In the genomic region with DNA sequence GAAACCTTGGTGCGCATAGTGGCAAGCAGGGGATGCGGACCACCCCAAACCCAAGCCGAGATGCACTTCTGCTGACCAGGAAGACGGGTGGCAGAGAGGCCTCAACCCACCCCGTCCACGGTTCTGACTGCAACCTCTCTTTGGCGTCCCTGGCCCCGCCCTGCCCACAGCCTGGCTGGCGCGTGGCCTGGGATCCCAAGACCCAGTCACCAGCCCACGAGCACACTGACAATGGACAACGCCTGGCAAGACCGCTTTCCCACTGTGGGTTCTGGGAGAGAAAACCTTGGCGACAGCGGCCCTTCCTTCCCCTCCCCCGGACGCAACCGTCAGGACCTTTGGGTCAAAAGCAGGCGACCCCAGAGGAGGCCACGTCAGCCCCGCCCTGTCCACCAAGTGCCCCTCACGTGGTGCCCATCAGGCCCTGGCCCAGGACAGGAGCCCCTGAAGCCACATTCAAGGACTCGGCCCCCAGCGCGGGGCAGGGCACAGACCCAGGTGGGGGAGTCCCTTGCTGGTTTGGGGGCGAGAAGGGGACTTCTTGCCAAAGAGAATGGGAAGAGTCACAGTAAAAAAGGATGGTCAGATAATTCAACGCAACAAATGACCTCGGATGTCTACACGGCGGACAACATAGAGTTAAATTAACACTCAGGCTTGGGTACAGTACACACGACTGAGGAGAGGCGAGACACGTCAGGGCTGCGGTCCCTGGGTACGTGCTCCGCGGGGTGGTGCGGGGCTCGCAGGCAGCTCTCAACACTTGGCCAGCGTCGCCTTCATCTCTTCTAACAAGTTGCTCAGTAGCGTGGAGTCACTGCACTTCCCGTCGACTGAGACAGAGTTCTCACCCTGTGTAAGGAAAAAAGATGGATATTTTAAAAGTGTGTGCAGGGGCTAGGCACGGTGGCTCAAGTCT, we compare ENCODE assay signal across 21 cellular contexts.
A peak's percentile ranks its signal among the peaks of the same experiment; 100 is the strongest.
DNase-seq lines count a peak whose midpoint lies in the region; ATAC-seq lines count a peak whose summit lies in the region.
"Had no signal": no experiment of that assay in that cellular context is flagged by ENCODE, and none has a peak within 500 bp of the region (broad histone marks: within the 10 kb centered on the region; RNA-seq: fewer than 3 reads in every experiment).

No MANE protein-coding gene starts in this region.

- no peak overlapping the region for H3K4me3 Mint-ChIP-seq in T-helper 1 cell treated with Interleukin-12 subunit alpha and Interleukin-12 subunit beta and Interleukin-4 antibody, amounts not matched to agents 30 μg/mL and 1 μg/mL, for 36 hours
- no peak overlapping the region for H3K4me3 Mint-ChIP-seq in stimulated activated naive B cell treated with anti-CD40 and anti-IgM and Interleukin-4, amounts not matched to agents 10 μg/mL and 1 μg/mL and 100 μg/mL, for 72 hours
- H3K4me3 Mint-ChIP-seq: activated naive CD8-positive, alpha-beta T cell; nephron progenitor cell had no signal

- peak overlapping the region; percentile 13 for H3K27ac Mint-ChIP-seq in T-helper 1 cell treated with Interleukin-12 subunit alpha and Interleukin-12 subunit beta and Interleukin-4 antibody, amounts not matched to agents 30 μg/mL and 1 μg/mL, for 36 hours
- H3K27ac Mint-ChIP-seq in stimulated activated naive B cell treated with anti-CD40 and anti-IgM and Interleukin-4, amounts not matched to agents 10 μg/mL and 1 μg/mL and 100 μg/mL, for 72 hours: peak overlapping the region; percentile 80

- no peaks in the 10 kb centered on the region for H3K27me3 Mint-ChIP-seq in T-helper 1 cell treated with Interleukin-12 subunit alpha and Interleukin-12 subunit beta and Interleukin-4 antibody, amounts not matched to agents 30 μg/mL and 1 μg/mL, for 36 hours (ENCODE audit: low read depth)
- H3K27me3 Mint-ChIP-seq in stimulated activated naive B cell treated with anti-CD40 and anti-IgM and Interleukin-4, amounts not matched to agents 10 μg/mL and 1 μg/mL and 100 μg/mL, for 72 hours: no peaks in the 10 kb centered on the region
- H3K27me3 Mint-ChIP-seq: activated naive CD8-positive, alpha-beta T cell had no signal

- in situ Hi-C loops in ACHN (cut with HindIII; ENCODE audit: low pct_ligation_motif_present, low pct_unique_long_range_greater_than_20kb, low sequenced_read_pairs): no loop called here

- peaks cover 40% of the 10 kb centered on the region for H3K36me3 Mint-ChIP-seq in T-helper 1 cell treated with Interleukin-12 subunit alpha and Interleukin-12 subunit beta and Interleukin-4 antibody, amounts not matched to agents 30 μg/mL and 1 μg/mL, for 36 hours (ENCODE audit: low read depth)
- H3K36me3 Mint-ChIP-seq in stimulated activated naive B cell treated with anti-CD40 and anti-IgM and Interleukin-4, amounts not matched to agents 10 μg/mL and 1 μg/mL and 100 μg/mL, for 72 hours: peaks cover 49 to 61% of the 10 kb centered on the region in 2 donors

- no peak for ATAC-seq in stimulated activated naive B cell treated with anti-CD40 and anti-IgM and Interleukin-4, amounts not matched to agents 10 μg/mL and 1 μg/mL and 100 μg/mL, for 72 hours (replicated peaks)
- ATAC-seq: psoas muscle, upper lobe of right lung had no signal

- no peak for DNase-seq in T-helper 1 cell
- DNase-seq in globus pallidus (ENCODE audit: low spot score): peak; percentile 84
- no peak for DNase-seq in stimulated activated naive B cell treated with anti-CD40 and anti-IgM and Interleukin-4, amounts not matched to agents 10 μg/mL and 1 μg/mL and 100 μg/mL, for 72 hours
- DNase-seq in NCI-H2171 (lab: John Stamatoyannopoulos, UW): no peak
- DNase-seq in ACHN: no peak
- DNase-seq: activated T-cell treated with anti-CD3 and anti-CD28 coated beads, Interleukin-2, amount 50 U/mL, for 48 hours; AML-193; brain microvascular endothelial cell; colonic mucosa; GM23248; left ventricle myocardium inferior; NCI-H1436 treated with DMSO at 0.1 percent for 48 hours; NCI-H2171 treated with DMSO at 0.1 percent for 48 hours; NCI-H69; nephron progenitor cell; psoas muscle; small intestine; stimulated activated CD4-positive, alpha-beta T cell treated with anti-CD3 and anti-CD28 coated beads, Interleukin-4, amount 100 ng/mL, for 1 hour; upper lobe of right lung had no signal

- peaks cover 22% of the 10 kb centered on the region for H3K9me3 Mint-ChIP-seq in T-helper 1 cell treated with Interleukin-12 subunit alpha and Interleukin-12 subunit beta and Interleukin-4 antibody, amounts not matched to agents 30 μg/mL and 1 μg/mL, for 36 hours
- H3K9me3 Mint-ChIP-seq in stimulated activated naive B cell treated with anti-CD40 and anti-IgM and Interleukin-4, amounts not matched to agents 10 μg/mL and 1 μg/mL and 100 μg/mL, for 72 hours: peaks cover 3 to 8% of the 10 kb centered on the region in 2 donors

- H3K4me1 Mint-ChIP-seq in T-helper 1 cell treated with Interleukin-12 subunit alpha and Interleukin-12 subunit beta and Interleukin-4 antibody, amounts not matched to agents 30 μg/mL and 1 μg/mL, for 36 hours (ENCODE audit: low read depth): peaks cover 5% of the 10 kb centered on the region
- H3K4me1 Mint-ChIP-seq in stimulated activated naive B cell treated with anti-CD40 and anti-IgM and Interleukin-4, amounts not matched to agents 10 μg/mL and 1 μg/mL and 100 μg/mL, for 72 hours: peaks cover 18 to 30% of the 10 kb centered on the region in 2 donors
